ENCODE assay signal across 9 cellular contexts in the genomic region with DNA sequence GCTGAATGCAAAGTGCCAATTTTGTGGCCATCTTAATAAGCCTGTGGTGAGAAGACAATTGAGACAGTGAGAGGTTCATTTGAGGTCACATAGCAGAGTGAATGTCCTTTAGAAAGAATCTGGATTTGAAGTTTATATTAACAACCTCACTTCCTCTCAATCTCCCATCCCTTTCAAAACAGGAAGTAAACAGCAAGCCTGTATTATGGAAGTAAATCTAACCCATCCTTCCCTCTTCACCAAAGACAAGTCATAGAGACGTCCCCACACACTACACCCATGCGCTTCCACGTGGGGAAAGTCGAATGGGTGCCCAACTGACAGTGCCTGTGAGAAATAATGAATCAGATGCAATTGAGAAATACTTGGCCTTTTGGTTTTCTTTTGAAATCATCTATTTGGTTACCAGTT. TPM values are rescaled to one million over a fixed set of nuclear protein-coding genes. Genes with fewer than 3 reads are reported as not detected.
DNase-seq lines count a peak whose midpoint lies in the region; ATAC-seq and TF ChIP-seq lines count a peak whose summit lies in the region.
"Had no signal": no experiment of that assay in that cellular context is flagged by ENCODE, and none has a peak within 500 bp of the region (broad histone marks: within the 10 kb centered on the region; RNA-seq: fewer than 3 reads in every experiment).

No MANE protein-coding gene starts in this region.

- no peaks in the 10 kb centered on the region; the same call in 1 of the 2 replicates for H3K36me3 ChIP-seq in DND-41 (ENCODE audit: insufficient read depth, low read length)
- H3K36me3 ChIP-seq in spleen, result peaks cover 0 to 86% (median 0%) of the 10 kb centered on the region in 6 donors

- no peak for DNase-seq in DND-41
- DNase-seq in SW 1271 (lab: John Stamatoyannopoulos, UW), result peak; percentile 8 to 60
- DNase-seq in endothelial cell (ENCODE audit: low spot score), result no peak
- DNase-seq in spleen, result no peak
- DNase-seq in central memory CD4-positive, alpha-beta T cell, result no peak
- no peak for DNase-seq in DMS153 treated with DMSO at 0.1 percent for 48 hours (lab: John Stamatoyannopoulos, UW; ENCODE audit: unreplicated experiment)
- no peak for DNase-seq in nephron progenitor cell
- DNase-seq: occipital lobe had no signal

- ATAC-seq in DND-41 (ENCODE audit: insufficient read depth, low read depth) (peak; percentile 65), HG02840 (IDR thresholded peaks at IDR 0.05; ENCODE audit: low FRiP score, unreplicated experiment) (no peak)

- peak overlapping the region; percentile 46 for H2AFZ ChIP-seq in DND-41 (ENCODE audit: low read depth, low read length)

- H3K27me3 ChIP-seq in DND-41 (ENCODE audit: insufficient read depth, low read length, poor library complexity) (no peaks in the 10 kb centered on the region), spleen (replicated peaks in 1 of 7) (no peaks in the 10 kb centered on the region)

- no peak for TF ChIP-seq POLR2A in spleen (IDR thresholded peaks at IDR 0.05)

- peaks cover 30% of the 10 kb centered on the region for H3K4me1 Mint-ChIP-seq in endothelial cell (ENCODE audit: unreplicated experiment)
- peaks cover 18% of the 10 kb centered on the region for H3K4me1 Mint-ChIP-seq in nephron progenitor cell

- intact Hi-C loops in spleen (cut with DNase I; ENCODE audit: low total_unique reads), result no loop called here

- H3K9ac ChIP-seq in DND-41 (ENCODE audit: low read depth, low read length), result no peak overlapping the region

- H3K4me1 ChIP-seq in DND-41 (ENCODE audit: insufficient read depth, low read length), result peaks cover 27% of the 10 kb centered on the region
- peaks cover 17 to 100% (median 68%) of the 10 kb centered on the region in 6 donors for H3K4me1 ChIP-seq in spleen

- no peak overlapping the region for H3K4me2 ChIP-seq in DND-41 (ENCODE audit: insufficient read depth, low read length)

- H3K9me3 ChIP-seq in DND-41 (ENCODE audit: insufficient read depth, low read length, severe bottlenecking) (no peaks in the 10 kb centered on the region), spleen (no peaks in the 10 kb centered on the region)

- H3K4me3 Mint-ChIP-seq in endothelial cell (ENCODE audit: unreplicated experiment) (no peak overlapping the region), nephron progenitor cell (no peak overlapping the region)

- H3K36me3 Mint-ChIP-seq in endothelial cell (ENCODE audit: low read depth, unreplicated experiment) (no peaks in the 10 kb centered on the region), nephron progenitor cell (ENCODE audit: low read depth) (no peaks in the 10 kb centered on the region)

- no peaks in the 10 kb centered on the region for H4K20me1 ChIP-seq in DND-41 (ENCODE audit: insufficient read depth, low read length)

- no peaks in the 10 kb centered on the region for H3K27me3 Mint-ChIP-seq in endothelial cell (ENCODE audit: unreplicated experiment)
- H3K27me3 Mint-ChIP-seq in nephron progenitor cell (ENCODE audit: low read depth, poor library complexity), result peaks cover 1% of the 10 kb centered on the region

- H3K27ac Mint-ChIP-seq in endothelial cell (ENCODE audit: unreplicated experiment) (peak overlapping the region; percentile 62), nephron progenitor cell (no peak overlapping the region)

- H3K9me3 Mint-ChIP-seq in endothelial cell (ENCODE audit: unreplicated experiment) (no peaks in the 10 kb centered on the region), nephron progenitor cell (no peaks in the 10 kb centered on the region)

- no peak overlapping the region for H3K4me3 ChIP-seq in DND-41 (ENCODE audit: low read depth in 1 of 2, low read length in 2 of 2)
- H3K4me3 ChIP-seq in spleen, result no peak overlapping the region

- H3K27ac ChIP-seq in DND-41 (ENCODE audit: low read length) (peak overlapping the region; percentile 67), spleen (peak overlapping the region in 5 of 8 donors; percentile 10 to 58 (median 41))

- TF ChIP-seq CTCF in DND-41 (IDR thresholded peaks at IDR 0.05; ENCODE audit: borderline replicate concordance, extremely low read depth, low read length, poor library complexity, severe bottlenecking) (no peak), endothelial cell (IDR thresholded peaks at IDR 0.05; ENCODE audit: unreplicated experiment) (no peak), spleen (IDR thresholded peaks at IDR 0.05 in 8 of 11, conservative IDR thresholded peaks at IDR 0.05 in 3 of 11) (no peak), nephron progenitor cell (IDR thresholded peaks at IDR 0.05) (no peak)

- H3K79me2 ChIP-seq in DND-41 (ENCODE audit: insufficient read depth, low read length), result peaks cover 31% of the 10 kb centered on the region

- 30 to 47% (median 30%) methylated on average over 4 of the region's 4 CpGs for WGBS in spleen, 5 donors

RNA-seq across cellular contexts. Expression of gene CCND3, which starts 28.8 kb away (rescaled TPM):
- total RNA-seq in endothelial cell (ENCODE audit: unreplicated experiment), result 39.3 TPM
- 100 to 1,000 TPM; 124 to 531 (median 334) TPM for total RNA-seq in spleen
- polyA plus RNA-seq in spleen, result 100 to 1,000 TPM; 115 to 209 (median 202) TPM

RNA-seq across cellular contexts. Expression of gene BYSL, which starts 49.1 kb away (rescaled TPM):
- total RNA-seq in endothelial cell (ENCODE audit: unreplicated experiment), result 21.9 TPM
- 10 to 100 TPM in 4 of 7 donors, 1 to 10 TPM in 3; 5.9 to 19.7 (median 11.3) TPM for total RNA-seq in spleen
- 10 to 100 TPM in 1 of 3 donors, 1 to 10 TPM in 2; 7.6 to 11.5 (median 8.8) TPM for polyA plus RNA-seq in spleen

RNA-seq across cellular contexts. Expression of gene MED20, which starts 49.5 kb away (rescaled TPM):
- total RNA-seq in endothelial cell (ENCODE audit: unreplicated experiment) (39.4 TPM), spleen (10 to 100 TPM; 11.3 to 21.5 (median 15.9) TPM)
- polyA plus RNA-seq in spleen, result 1 to 10 TPM; 5.3 to 8.6 (median 6.4) TPM

Comparison
In these comparisons a context has a peak if more than half of its experiments do, and no peak if none do; other contexts are left out.
1. DNase-seq: peak in SW 1271 (2 of 2); none in DND-41 (single experiment), endothelial cell (single experiment), spleen (single experiment), central memory CD4-positive, alpha-beta T cell (single experiment), DMS153 treated with DMSO at 0.1 percent for 48 hours (single experiment) and nephron progenitor cell (single experiment).